Comparison of ENCODE assay signal across 8 cellular contexts in genomic region chr20:35463455-35464300, GRCh38. TPM values are rescaled to one million over a fixed set of nuclear protein-coding genes. Genes with fewer than 3 reads are reported as not detected.
DNase-seq lines count a peak whose midpoint lies in the region; ATAC-seq and TF ChIP-seq lines count a peak whose summit lies in the region.

No MANE protein-coding gene starts in this region.

- H3K9me3 ChIP-seq in body of pancreas (no peaks in the 10 kb centered on the region), iPS DF 6.9 (ENCODE audit: control insufficient read depth, insufficient read depth, low read length) (no peaks in the 10 kb centered on the region)

- ATAC-seq in body of pancreas, result peak; percentile 83
- no peak for ATAC-seq in GM18858 (IDR thresholded peaks at IDR 0.05; ENCODE audit: unreplicated experiment)

- H3K27ac ChIP-seq in body of pancreas (no peak overlapping the region), iPS DF 6.9 (ENCODE audit: low read length) (no peak overlapping the region)

- H3K36me3 ChIP-seq in body of pancreas (replicated peaks in 1 of 2; ENCODE audit: insufficient read depth in 1 of 2, low read depth in 2 of 2), result peaks cover 0 to 4% of the 10 kb centered on the region in 2 donors
- H3K36me3 ChIP-seq in iPS DF 6.9 (ENCODE audit: control insufficient read depth, insufficient read depth, low read length), result peaks cover 26% of the 10 kb centered on the region; the same call in 1 of the 2 replicates

- H3K4me3 ChIP-seq in body of pancreas (no peak overlapping the region), iPS DF 6.9 (ENCODE audit: low read length) (no peak overlapping the region; the same call in 1 of the 2 replicates)

- no peak for TF ChIP-seq POLR2A in body of pancreas (IDR thresholded peaks at IDR 0.05)

- intact Hi-C loops in body of pancreas (cut with DNase I), result no loop called here

- H3K4me1 ChIP-seq in body of pancreas (no peaks in the 10 kb centered on the region), iPS DF 6.9 (ENCODE audit: control insufficient read depth, insufficient read depth, low read length) (no peaks in the 10 kb centered on the region)

- TF ChIP-seq CTCF in body of pancreas (IDR thresholded peaks at IDR 0.05), result peak; percentile 62 to 78 (median 73)

- DNase-seq in activated gamma-delta T cell treated with Interleukin-2 at 50 U/mL for 16 hours (peak; percentile 51), activated gamma-delta T cell (lab: John Stamatoyannopoulos, UW) (no peak), NCI-H146 treated with DMSO at 0.1 percent for 48 hours (lab: John Stamatoyannopoulos, UW; ENCODE audit: unreplicated experiment) (peak; percentile 51), T-helper 2 cell (peak in 4 of 5 experiments; percentile 16 to 71 (median 26)), body of pancreas (peak; percentile 59 to 73 (median 64)), iPS DF 6.9 (ENCODE audit: low read depth, low spot score) (peak; percentile 50)
- DNase-seq in stimulated activated CD4-positive, alpha-beta T cell treated with anti-CD3 and anti-CD28 coated beads, Interleukin-12 subunit alpha, Interleukin-12 subunit beta, amount 100 ng/mL, for 48 hours (ENCODE audit: low read depth in 2 of 3, low spot score in 1 of 3), result peak in 2 of 3 donors; percentile 21 to 64

- 19 to 31% methylated on average over 4 of the region's 4 CpGs for WGBS in body of pancreas, 2 donors
- WGBS in iPS DF 6.9 (ENCODE audit: insufficient coverage, insufficient read length), result no CpG with 5 or more reads among the region's 4 CpGs

- H3K27me3 ChIP-seq in body of pancreas (no peaks in the 10 kb centered on the region), iPS DF 6.9 (ENCODE audit: control insufficient read depth, insufficient read depth, low read length) (no peaks in the 10 kb centered on the region)

RNA-seq across cellular contexts. Expression of gene CEP250, which starts 8.3 kb away (rescaled TPM):
- total RNA-seq in body of pancreas, result 10 to 100 TPM in 1 of 2 donors, 1 to 10 TPM in 1; 7.8 to 27.0 TPM

RNA-seq across cellular contexts. Expression of gene GDF5, which starts 25.6 kb away (rescaled TPM):
- under 1 TPM in 1 of 2 donors, not detected in 1; 0.66 TPM for total RNA-seq in body of pancreas

RNA-seq across cellular contexts. Expression of gene UQCC1, which starts 51.9 kb away (rescaled TPM):
- total RNA-seq in body of pancreas, result 10 to 100 TPM; 16.1 to 43.2 TPM
